ENCODE assay signal across 8 cellular contexts in genomic region chr22:46068908-46069481, GRCh38.
DNase-seq lines count a peak whose midpoint lies in the region; ATAC-seq and TF ChIP-seq lines count a peak whose summit lies in the region.

No MANE protein-coding gene starts in this region.

- peaks cover 13% of the 10 kb centered on the region for H3K27me3 Mint-ChIP-seq in glutamatergic neuron (ENCODE audit: unreplicated experiment)
- H3K27me3 Mint-ChIP-seq in progenitor cell of endocrine pancreas, result peaks cover 76% of the 10 kb centered on the region

- no peaks in the 10 kb centered on the region for H3K36me3 Mint-ChIP-seq in glutamatergic neuron (ENCODE audit: unreplicated experiment)
- no peaks in the 10 kb centered on the region for H3K36me3 Mint-ChIP-seq in progenitor cell of endocrine pancreas (ENCODE audit: insufficient read depth)

- H3K27ac ChIP-seq in 22Rv1, result peak overlapping the region; percentile 100
- H3K27ac ChIP-seq in skin epidermis, result peak overlapping the region; percentile 91 to 100 (median 99)

- H3K4me1 Mint-ChIP-seq in glutamatergic neuron (ENCODE audit: low read depth, unreplicated experiment) (peaks cover 1% of the 10 kb centered on the region), progenitor cell of endocrine pancreas (ENCODE audit: low read depth) (no peaks in the 10 kb centered on the region)

- TF ChIP-seq CTCF in 22Rv1 (IDR thresholded peaks at IDR 0.05), result no peak
- no peak for TF ChIP-seq CTCF in GM12875 (IDR thresholded peaks at IDR 0.05; ENCODE audit: borderline replicate concordance, insufficient read depth, low read depth, low read length)
- no peak for TF ChIP-seq CTCF in glutamatergic neuron (IDR thresholded peaks at IDR 0.05; ENCODE audit: partially characterized antibody, unreplicated experiment)
- no peak for TF ChIP-seq CTCF in progenitor cell of endocrine pancreas (IDR thresholded peaks at IDR 0.05; ENCODE audit: unreplicated experiment)

- DNase-seq in UCSD-AML1 (lab: John Stamatoyannopoulos, UW; ENCODE audit: unreplicated experiment), result peak; percentile 38
- DNase-seq in glutamatergic neuron, result peak; percentile 7
- no peak for DNase-seq in activated gamma-delta T cell treated with Interleukin-2 at 50 U/mL for 16 hours
- no peak for DNase-seq in progenitor cell of endocrine pancreas (ENCODE audit: low spot score, unreplicated experiment)

- H3K9me3 Mint-ChIP-seq in glutamatergic neuron (ENCODE audit: unreplicated experiment) (peaks cover 6% of the 10 kb centered on the region), progenitor cell of endocrine pancreas (ENCODE audit: low read depth) (no peaks in the 10 kb centered on the region)

- no peak overlapping the region for H3K4me3 Mint-ChIP-seq in glutamatergic neuron (ENCODE audit: unreplicated experiment)
- H3K4me3 Mint-ChIP-seq in progenitor cell of endocrine pancreas (ENCODE audit: low read depth), result no peak overlapping the region

- no peak overlapping the region for H3K27ac Mint-ChIP-seq in glutamatergic neuron (ENCODE audit: unreplicated experiment)
- no peak overlapping the region for H3K27ac Mint-ChIP-seq in progenitor cell of endocrine pancreas

- H3K4me3 ChIP-seq in GM12875 (ENCODE audit: low read depth, low read length) (peak overlapping the region; percentile 96), skin epidermis (peak overlapping the region; percentile 46 to 91 (median 71))

- no peak for ATAC-seq in HG02798 (IDR thresholded peaks at IDR 0.05; ENCODE audit: poor library complexity, unreplicated experiment)

Comparison
In these comparisons a context has a peak if more than half of its experiments do, and no peak if none do; other contexts are left out.
1. DNase-seq: peak in UCSD-AML1 (single experiment) and glutamatergic neuron (single experiment); none in activated gamma-delta T cell treated with Interleukin-2 at 50 U/mL for 16 hours (single experiment) and progenitor cell of endocrine pancreas (single experiment).